8 cellular contexts compared by ENCODE assay signal in the genomic region with DNA sequence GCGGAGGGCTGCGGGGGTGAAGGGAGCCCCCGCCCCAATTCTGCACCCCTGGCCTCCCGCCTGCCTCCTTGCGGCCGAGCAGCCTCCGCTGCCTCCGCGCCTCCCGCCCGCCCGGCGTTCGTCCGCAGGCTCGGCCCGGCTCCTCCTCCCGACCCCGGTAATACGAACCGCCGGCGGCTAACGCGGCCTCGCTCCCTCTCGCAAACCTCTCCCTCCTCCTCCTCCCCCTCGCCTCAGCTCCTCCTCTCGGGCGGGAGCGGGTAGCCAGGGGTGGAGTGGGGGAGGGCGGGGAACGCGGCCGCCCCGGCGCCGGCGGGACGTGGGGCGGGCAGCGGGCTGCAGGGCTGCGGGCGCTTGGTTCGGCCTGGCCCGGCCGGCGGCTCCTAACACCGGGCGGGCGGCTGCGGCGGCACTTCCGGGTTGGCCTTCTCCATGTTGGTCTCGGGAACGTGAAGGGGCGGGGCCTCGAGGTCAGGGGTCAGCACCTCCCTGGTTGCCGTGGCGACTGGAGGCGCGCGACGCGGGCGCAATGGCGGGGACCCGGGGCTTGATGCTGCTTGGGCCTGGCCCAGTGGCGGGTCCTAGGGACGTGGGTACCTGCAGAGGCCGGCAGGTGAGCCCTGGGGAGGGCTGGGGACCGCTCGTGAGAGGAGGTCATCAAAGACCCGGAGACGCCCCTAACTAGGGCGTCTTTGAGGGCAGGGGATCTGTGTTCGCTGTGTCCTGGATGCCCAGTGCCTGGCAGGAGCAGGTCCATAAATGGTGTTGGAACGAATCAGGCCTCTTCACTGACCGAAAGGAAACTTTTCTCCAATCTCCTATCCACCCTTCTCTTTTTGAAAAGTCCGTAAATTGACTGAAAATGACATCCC. TPM values are rescaled to one million over a fixed set of nuclear protein-coding genes. Genes with fewer than 3 reads are reported as not detected.
A peak's percentile ranks its signal among the peaks of the same experiment; 100 is the strongest.
DNase-seq lines count a peak whose midpoint lies in the region; ATAC-seq and TF ChIP-seq lines count a peak whose summit lies in the region.

A gene with protein sequence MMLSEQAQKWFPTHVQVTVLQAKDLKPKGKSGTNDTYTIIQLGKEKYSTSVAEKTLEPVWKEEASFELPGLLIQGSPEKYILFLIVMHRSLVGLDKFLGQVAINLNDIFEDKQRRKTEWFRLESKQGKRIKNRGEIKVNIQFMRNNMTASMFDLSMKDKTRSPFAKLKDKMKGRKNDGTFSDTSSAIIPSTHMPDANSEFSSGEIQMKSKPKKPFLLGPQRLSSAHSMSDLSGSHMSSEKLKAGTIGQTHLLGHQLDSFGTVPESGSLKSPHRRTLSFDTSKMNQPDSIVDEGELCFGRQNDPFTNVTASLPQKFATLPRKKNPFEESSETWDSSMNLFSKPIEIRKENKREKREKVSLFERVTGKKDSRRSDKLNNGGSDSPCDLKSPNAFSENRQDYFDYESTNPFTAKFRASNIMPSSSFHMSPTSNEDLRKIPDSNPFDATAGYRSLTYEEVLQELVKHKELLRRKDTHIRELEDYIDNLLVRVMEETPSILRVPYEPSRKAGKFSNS (minus strand): TSS at position 451 of the 872 bp plus-strand sequence. CDS start 778 bp downstream, outside the sequence.

- no peaks in the 10 kb centered on the region for H3K9me2 ChIP-seq in PC-9 (ENCODE audit: insufficient read depth)

- H3K4me3 Mint-ChIP-seq in naive thymus-derived CD4-positive, alpha-beta T cell, result peak within 1 kb of the TSS; percentile 84 to 95 (median 88)
- peak within 1 kb of the TSS; percentile 85 for H3K4me3 Mint-ChIP-seq in stimulated activated memory B cell treated with anti-CD40 and anti-IgM and Interleukin-4, amounts not matched to agents 10 μg/mL and 1 μg/mL and 100 μg/mL, for 72 hours

- peak within 1 kb of the TSS; percentile 75 for H3K4me2 ChIP-seq in PC-9

- peaks cover 17 to 52% (median 48%) of the 10 kb centered on the region in 7 donors for H3K4me1 Mint-ChIP-seq in naive thymus-derived CD4-positive, alpha-beta T cell
- peaks cover 24% of the 10 kb centered on the region for H3K4me1 Mint-ChIP-seq in stimulated activated memory B cell treated with anti-CD40 and anti-IgM and Interleukin-4, amounts not matched to agents 10 μg/mL and 1 μg/mL and 100 μg/mL, for 72 hours

- no peaks in the 10 kb centered on the region for H3K9me3 Mint-ChIP-seq in naive thymus-derived CD4-positive, alpha-beta T cell
- H3K9me3 Mint-ChIP-seq in stimulated activated memory B cell treated with anti-CD40 and anti-IgM and Interleukin-4, amounts not matched to agents 10 μg/mL and 1 μg/mL and 100 μg/mL, for 72 hours, result no peaks in the 10 kb centered on the region

- intact Hi-C loops in PC-9 (cut with micrococcal nuclease; ENCODE audit: unreplicated experiment), result no loop called here
- intact Hi-C loops in naive thymus-derived CD4-positive, alpha-beta T cell (cut with micrococcal nuclease), result loop anchor here (1.0 to 2.0 kb wide), 6 partner anchors 11 to 1846 kb away; a partner anchor contains a TSS

- peaks cover 0 to 21% (median 0%) of the 10 kb centered on the region in 5 donors for H3K27me3 Mint-ChIP-seq in naive thymus-derived CD4-positive, alpha-beta T cell
- H3K27me3 Mint-ChIP-seq in stimulated activated memory B cell treated with anti-CD40 and anti-IgM and Interleukin-4, amounts not matched to agents 10 μg/mL and 1 μg/mL and 100 μg/mL, for 72 hours, result no peaks in the 10 kb centered on the region

- H3K4me1 ChIP-seq in PC-9 (replicated peaks; ENCODE audit: insufficient read depth), result peaks cover 23% of the 10 kb centered on the region
- peaks cover 18 to 19% of the 10 kb centered on the region in 2 donors for H3K4me1 ChIP-seq in naive thymus-derived CD4-positive, alpha-beta T cell (ENCODE audit: control insufficient read depth in 2 of 2, insufficient read depth in 2 of 2, low read length in 2 of 2)

- H3K27ac Mint-ChIP-seq in naive thymus-derived CD4-positive, alpha-beta T cell, result peak within 1 kb of the TSS; percentile 77 to 94 (median 85)
- H3K27ac Mint-ChIP-seq in stimulated activated memory B cell treated with anti-CD40 and anti-IgM and Interleukin-4, amounts not matched to agents 10 μg/mL and 1 μg/mL and 100 μg/mL, for 72 hours, result peak within 1 kb of the TSS; percentile 82

- no peaks in the 10 kb centered on the region for H3F3A ChIP-seq in PC-9 (ENCODE audit: insufficient read depth, low read depth)

- no peak for TF ChIP-seq RAD21 in Ishikawa (IDR thresholded peaks at IDR 0.05; ENCODE audit: low read depth)

- H3K36me3 ChIP-seq in PC-9 (ENCODE audit: low read depth), result no peaks in the 10 kb centered on the region
- H3K36me3 ChIP-seq in naive thymus-derived CD4-positive, alpha-beta T cell (ENCODE audit: control insufficient read depth in 2 of 3, insufficient read depth in 3 of 3, low read length in 3 of 3), result peaks cover 0 to 9% (median 0%) of the 10 kb centered on the region in 3 experiments

- BruUV-seq in PC-9 (replicated peaks; lab: Mats Ljungman, UMichigan), result no TSS peak

- TF ChIP-seq CTCF in PC-9 (conservative IDR thresholded peaks at IDR 0.05), result no peak

- TF ChIP-seq EP300 in Ishikawa (IDR thresholded peaks at IDR 0.05; ENCODE audit: borderline replicate concordance), result peak; percentile 38; the same call in 1 of the 2 replicates

- peak; percentile 94 for ATAC-seq in GM21619 (IDR thresholded peaks at IDR 0.05; ENCODE audit: unreplicated experiment)
- ATAC-seq in naive thymus-derived CD4-positive, alpha-beta T cell, result peak; percentile 97
- ATAC-seq in stimulated activated memory B cell treated with anti-CD40 and anti-IgM and Interleukin-4, amounts not matched to agents 10 μg/mL and 1 μg/mL and 100 μg/mL, for 72 hours, result peak; percentile 98

- peak within 1 kb of the TSS; percentile 91 for H2AFZ ChIP-seq in PC-9

- H4K20me1 ChIP-seq in PC-9 (ENCODE audit: insufficient read depth), result no peaks in the 10 kb centered on the region

- no peaks in the 10 kb centered on the region for H3K27me3 ChIP-seq in PC-9 (ENCODE audit: insufficient read depth, low read depth)
- no peaks in the 10 kb centered on the region for H3K27me3 ChIP-seq in naive thymus-derived CD4-positive, alpha-beta T cell (ENCODE audit: control insufficient read depth in 2 of 2, insufficient read depth in 2 of 2, low read length in 2 of 2)

- peaks cover 13% of the 10 kb centered on the region; the same call in 1 of the 2 replicates for H3K79me2 ChIP-seq in PC-9 (ENCODE audit: low read depth)

- peak within 1 kb of the TSS; percentile 75 for H3K4me3 ChIP-seq in PC-9
- H3K4me3 ChIP-seq in naive thymus-derived CD4-positive, alpha-beta T cell (ENCODE audit: low read length), result peak within 1 kb of the TSS; percentile 81

- CTCF ChIA-PET in PC-9 (lab: Charles Lee), result no interaction called here
- CTCF ChIA-PET in naive thymus-derived CD4-positive, alpha-beta T cell (lab: Charles Lee), result no interaction called here

- peak within 1 kb of the TSS; percentile 62; the same call in 1 of the 2 replicates for H3K27ac ChIP-seq in PC-9
- peak within 1 kb of the TSS; percentile 83 for H3K27ac ChIP-seq in naive thymus-derived CD4-positive, alpha-beta T cell (ENCODE audit: low read depth, low read length)

- peaks cover 0 to 3% (median 0%) of the 10 kb centered on the region in 5 donors for H3K36me3 Mint-ChIP-seq in naive thymus-derived CD4-positive, alpha-beta T cell
- H3K36me3 Mint-ChIP-seq in stimulated activated memory B cell treated with anti-CD40 and anti-IgM and Interleukin-4, amounts not matched to agents 10 μg/mL and 1 μg/mL and 100 μg/mL, for 72 hours, result no peaks in the 10 kb centered on the region

- H3K9me3 ChIP-seq in PC-9 (ENCODE audit: insufficient read depth, low read depth), result no peaks in the 10 kb centered on the region
- H3K9me3 ChIP-seq in naive thymus-derived CD4-positive, alpha-beta T cell (ENCODE audit: control insufficient read depth in 2 of 3, low read length in 3 of 3), result no peaks in the 10 kb centered on the region

- POLR2A ChIA-PET in PC-9 (lab: Charles Lee; ENCODE audit: unreplicated experiment), result no interaction called here
- POLR2A ChIA-PET in naive thymus-derived CD4-positive, alpha-beta T cell (lab: Charles Lee), result interaction anchor here (1.0 kb wide), 2 partner anchors 216 to 708 kb away, joined by 3 read pairs; a partner anchor contains a TSS

- DNase-seq in DMS79 treated with DMSO at 0.1 percent for 48 hours (lab: John Stamatoyannopoulos, UW) (peak; percentile 50), PC-9 (peak; percentile 68 to 85), activated T-helper 1 cell treated with Interleukin-2 at 50 U/mL for 16 hours (ENCODE audit: low read depth) (peak; percentile 91), fibroblast of gingiva (ENCODE audit: low read depth) (peak; percentile 91)
- DNase-seq in naive thymus-derived CD4-positive, alpha-beta T cell, result peak; percentile 92 to 98 (median 95)

TF ChIP-seq in Ishikawa, 13 proteins besides CTCF, POLR2A, EP300 and RAD21 (continues in another document):
- TF ChIP-seq YY1 (IDR thresholded peaks at IDR 0.05; ENCODE audit: low read depth) (peak; percentile 95), CREB1 (IDR thresholded peaks at IDR 0.05; ENCODE audit: low read depth) (no peak; the same call in 1 of the 2 replicates), EGR1 (IDR thresholded peaks at IDR 0.05) (peak; percentile 70; the same call in 1 of the 2 replicates), TAF1 (IDR thresholded peaks at IDR 0.05; ENCODE audit: low read depth) (peak; percentile 75), ZBTB7A (IDR thresholded peaks at IDR 0.05; ENCODE audit: low read depth) (peak; percentile 98; the same call in 1 of the 2 replicates)
- TF ChIP-seq, protein P1, sequence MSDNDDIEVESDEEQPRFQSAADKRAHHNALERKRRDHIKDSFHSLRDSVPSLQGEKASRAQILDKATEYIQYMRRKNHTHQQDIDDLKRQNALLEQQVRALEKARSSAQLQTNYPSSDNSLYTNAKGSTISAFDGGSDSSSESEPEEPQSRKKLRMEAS (IDR thresholded peaks at IDR 0.05), result peak; percentile 52

RNA-seq across cellular contexts. Expression of the gene that starts here (rescaled TPM):
- 6.0 and 6.5 TPM in 2 replicates for total RNA-seq in PC-9 (2021)
- 10 to 100 TPM; 17.5 to 32.6 (median 21.6) TPM for total RNA-seq in naive thymus-derived CD4-positive, alpha-beta T cell
- 1 to 10 TPM; 5.3 to 7.9 TPM for polyA plus RNA-seq in naive thymus-derived CD4-positive, alpha-beta T cell

Comparison
In these comparisons a context has a peak if more than half of its experiments do, and no peak if none do; other contexts are left out.
1. Peak in every context shown above with its lines: DNase-seq, ATAC-seq, H3K4me3 ChIP-seq and H3K27ac ChIP-seq.